8 cellular contexts compared by ENCODE assay signal in genomic region chr5:34684281-34684979, GRCh38. TPM values are rescaled to one million over a fixed set of nuclear protein-coding genes. Genes with fewer than 3 reads are reported as not detected.
DNase-seq lines count a peak whose midpoint lies in the region; ATAC-seq, FAIRE-seq and TF ChIP-seq lines count a peak whose summit lies in the region.

No MANE protein-coding gene starts in this region.

- H3K4me1 Mint-ChIP-seq in nephron = peaks cover 66% of the 10 kb centered on the region
- H3K4me1 Mint-ChIP-seq in effector memory CD8-positive, alpha-beta T cell (ENCODE audit: low read depth in 2 of 2) = no peaks in the 10 kb centered on the region

- no peaks in the 10 kb centered on the region for H3K36me3 ChIP-seq in psoas muscle (ENCODE audit: insufficient read depth in 1 of 2, low read depth in 1 of 2)

- H3K27ac ChIP-seq in psoas muscle = no peak overlapping the region

- H3K4me3 Mint-ChIP-seq in nephron = peak overlapping the region in 1 of 3 experiments; percentile 27
- H3K4me3 Mint-ChIP-seq in effector memory CD8-positive, alpha-beta T cell = no peak overlapping the region

- no peaks in the 10 kb centered on the region for H3K27me3 Mint-ChIP-seq in nephron (ENCODE audit: low read depth)
- peaks cover 6 to 12% of the 10 kb centered on the region in 2 donors for H3K27me3 Mint-ChIP-seq in effector memory CD8-positive, alpha-beta T cell

- DNase-seq in ELR (ENCODE audit: low read depth) (peak; percentile 55), NCI-H146 treated with DMSO at 0.1 percent for 48 hours (lab: John Stamatoyannopoulos, UW; ENCODE audit: unreplicated experiment) (peak; percentile 69), cardiac fibroblast (ENCODE audit: low read depth in 2 of 2) (peak; percentile 59 to 69), psoas muscle (no peak), D721Med (ENCODE audit: insufficient read length, low spot score) (no peak)
- DNase-seq in effector memory CD8-positive, alpha-beta T cell = no peak

- intact Hi-C loops in psoas muscle (cut with DNase I) = no loop called here

- no peaks in the 10 kb centered on the region for H3K9me3 ChIP-seq in psoas muscle

- peaks cover 16% of the 10 kb centered on the region for H3K36me3 Mint-ChIP-seq in nephron (ENCODE audit: low read depth)
- H3K36me3 Mint-ChIP-seq in effector memory CD8-positive, alpha-beta T cell (ENCODE audit: insufficient read depth) = no peaks in the 10 kb centered on the region

- WGBS in psoas muscle, 3 donors = 42 to 46% (median 43%) methylated on average over 4 of the region's 4 CpGs

- FAIRE-seq in D721Med (lab: Jason Lieb, UNC) = no peak

- H3K27me3 ChIP-seq in psoas muscle (ENCODE audit: insufficient read depth in 3 of 3, low read length in 2 of 3) = no peaks in the 10 kb centered on the region

- TF ChIP-seq CTCF in cardiac fibroblast (IDR thresholded peaks at IDR 0.05; ENCODE audit: low read depth, low read length) (no peak), nephron (IDR thresholded peaks at IDR 0.05; ENCODE audit: unreplicated experiment in 3 of 3) (peak in 1 of 3 experiments; percentile 21), psoas muscle (IDR thresholded peaks at IDR 0.05) (no peak), D721Med (IDR thresholded peaks at IDR 0.05; ENCODE audit: insufficient read depth, missing control alignments) (no peak)

- H3K9me3 Mint-ChIP-seq in nephron = no peaks in the 10 kb centered on the region
- no peaks in the 10 kb centered on the region for H3K9me3 Mint-ChIP-seq in effector memory CD8-positive, alpha-beta T cell

- ATAC-seq in psoas muscle = no peak
- ATAC-seq in GM18502 (IDR thresholded peaks at IDR 0.05; ENCODE audit: poor library complexity, unreplicated experiment) = no peak
- ATAC-seq in effector memory CD8-positive, alpha-beta T cell (replicated peaks) = no peak

- H3K4me3 ChIP-seq in cardiac fibroblast (replicated peaks in 1 of 2; ENCODE audit: low read depth in 2 of 2, low read length in 2 of 2) (no peak overlapping the region), psoas muscle (no peak overlapping the region)

- H3K27ac Mint-ChIP-seq in nephron = peak overlapping the region; percentile 85 to 95 (median 93)
- H3K27ac Mint-ChIP-seq in effector memory CD8-positive, alpha-beta T cell = no peak overlapping the region

- H3K4me1 ChIP-seq in psoas muscle = no peaks in the 10 kb centered on the region

RNA-seq across cellular contexts. Expression of gene RAI14, which starts 28.3 kb away (rescaled TPM):
- 1 to 10 TPM; 1.9 to 4.3 (median 3.2) TPM for total RNA-seq in psoas muscle
- 1 to 10 TPM in 1 of 3 donors, under 1 TPM in 2; 0.69 to 2.1 (median 0.91) TPM for polyA plus RNA-seq in psoas muscle

Comparison
In these comparisons a context has a peak if more than half of its experiments do, and no peak if none do; other contexts are left out.
1. DNase-seq: peak in ELR (single experiment), NCI-H146 treated with DMSO at 0.1 percent for 48 hours (single experiment) and cardiac fibroblast (2 of 2); none in psoas muscle (0 of 2), D721Med (single experiment) and effector memory CD8-positive, alpha-beta T cell (0 of 3).
2. H3K27ac Mint-ChIP-seq: peak in nephron (3 of 3); none in effector memory CD8-positive, alpha-beta T cell (0 of 2).